ENCODE assay signal across 1 cellular context in the genomic region with DNA sequence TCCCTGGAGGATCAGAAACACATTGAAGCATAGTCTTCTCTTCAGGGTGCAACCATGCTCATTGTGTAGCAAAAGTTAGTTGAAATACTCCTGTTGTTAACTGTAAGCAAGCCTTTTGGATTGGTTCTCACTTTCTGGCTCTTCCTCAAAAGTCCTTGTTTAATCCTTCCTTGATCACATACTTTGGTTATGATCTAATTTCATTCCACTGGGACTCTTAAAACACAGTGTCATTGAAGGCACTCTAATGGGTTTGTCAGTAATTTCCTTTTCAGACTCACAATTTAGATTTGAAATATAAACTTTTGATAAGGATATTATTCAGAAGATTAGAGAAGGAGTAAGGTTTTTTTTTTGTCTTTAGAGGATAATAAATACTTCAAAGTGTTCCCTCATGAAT.
TF ChIP-seq lines count a peak whose summit lies in the region.

No MANE protein-coding gene starts in this region.

TF ChIP-seq in IMR-90, 13 proteins besides CTCF, POLR2A, EP300 and RAD21 (continued from another document):
- TF ChIP-seq, protein P1, sequence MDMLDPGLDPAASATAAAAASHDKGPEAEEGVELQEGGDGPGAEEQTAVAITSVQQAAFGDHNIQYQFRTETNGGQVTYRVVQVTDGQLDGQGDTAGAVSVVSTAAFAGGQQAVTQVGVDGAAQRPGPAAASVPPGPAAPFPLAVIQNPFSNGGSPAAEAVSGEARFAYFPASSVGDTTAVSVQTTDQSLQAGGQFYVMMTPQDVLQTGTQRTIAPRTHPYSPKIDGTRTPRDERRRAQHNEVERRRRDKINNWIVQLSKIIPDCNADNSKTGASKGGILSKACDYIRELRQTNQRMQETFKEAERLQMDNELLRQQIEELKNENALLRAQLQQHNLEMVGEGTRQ (IDR thresholded peaks at IDR 0.05; ENCODE audit: low read depth, low read length), result no peak
- TF ChIP-seq FOS (IDR thresholded peaks at IDR 0.05; ENCODE audit: low read depth, low read length) (no peak), MAZ (IDR thresholded peaks at IDR 0.05; ENCODE audit: borderline replicate concordance, low read depth, low read length) (no peak), CEBPB (IDR thresholded peaks at IDR 0.05; ENCODE audit: low read depth, low read length) (no peak), SMC3 (IDR thresholded peaks at IDR 0.05; ENCODE audit: low read depth, low read length) (no peak)
- TF ChIP-seq, protein P2, sequence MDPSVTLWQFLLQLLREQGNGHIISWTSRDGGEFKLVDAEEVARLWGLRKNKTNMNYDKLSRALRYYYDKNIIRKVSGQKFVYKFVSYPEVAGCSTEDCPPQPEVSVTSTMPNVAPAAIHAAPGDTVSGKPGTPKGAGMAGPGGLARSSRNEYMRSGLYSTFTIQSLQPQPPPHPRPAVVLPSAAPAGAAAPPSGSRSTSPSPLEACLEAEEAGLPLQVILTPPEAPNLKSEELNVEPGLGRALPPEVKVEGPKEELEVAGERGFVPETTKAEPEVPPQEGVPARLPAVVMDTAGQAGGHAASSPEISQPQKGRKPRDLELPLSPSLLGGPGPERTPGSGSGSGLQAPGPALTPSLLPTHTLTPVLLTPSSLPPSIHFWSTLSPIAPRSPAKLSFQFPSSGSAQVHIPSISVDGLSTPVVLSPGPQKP (IDR thresholded peaks at IDR 0.05; ENCODE audit: borderline replicate concordance, low read depth, low read length), result no peak
